Comparison of ENCODE assay signal across 17 cellular contexts in the genomic region with DNA sequence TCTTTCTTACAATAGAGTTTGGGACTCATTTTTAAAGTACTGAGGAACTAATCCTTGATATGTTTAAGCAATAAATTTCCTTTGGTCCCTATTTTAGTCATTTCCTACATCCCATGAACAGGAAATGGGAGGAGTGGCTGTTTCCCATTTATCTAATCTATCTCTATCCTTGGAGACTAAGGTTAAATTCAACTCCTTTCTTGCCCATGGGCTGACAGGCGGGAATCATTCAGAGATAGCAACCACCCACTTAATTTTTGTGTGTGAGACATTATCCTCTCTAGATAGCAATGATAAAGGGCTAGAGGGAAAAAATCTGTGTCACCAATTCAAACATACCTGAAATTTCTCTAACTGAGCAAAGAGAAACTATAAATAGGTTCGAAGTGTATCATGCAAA.
"Had no signal": no experiment of that assay in that cellular context is flagged by ENCODE, and none has a peak within 500 bp of the region (broad histone marks: within the 10 kb centered on the region; RNA-seq: fewer than 3 reads in every experiment).

No MANE protein-coding gene starts in this region.

- ATAC-seq: activated T-cell treated with anti-CD3 and anti-CD28 coated beads, Interleukin-2, amount 50 U/mL, for 72 hours; stimulated activated memory B cell treated with anti-CD40 and anti-IgM and Interleukin-4, amounts not matched to agents 10 μg/mL and 1 μg/mL and 100 μg/mL, for 72 hours had no signal

- H3K4me1 ChIP-seq: breast epithelium, prostate gland, tibial artery had no signal

- DNase-seq: activated B cell treated with CpG ODN at 0.5 μM for 24 hours; activated CD4-positive, alpha-beta T cell treated with anti-CD3 and anti-CD28 coated beads for 48 hours; activated CD8-positive, alpha-beta memory T cell treated with anti-CD3 and anti-CD28 coated beads, Interleukin-2, amount 50 U/mL, for 48 hours; activated gamma-delta T cell treated with Interleukin-2 at 50 U/mL for 16 hours; activated T-cell treated with anti-CD3 and anti-CD28 coated beads, Interleukin-2, amount 50 U/mL, for 72 hours; anterior cingulate cortex; nephron progenitor cell; occipital lobe; stimulated activated CD4-positive, alpha-beta T cell treated with anti-CD3 and anti-CD28 coated beads, Interleukin-12 subunit alpha, Interleukin-12 subunit beta, amount 100 ng/mL, for 4 hours; SW 1271; tibial artery had no signal

- H3K79me2 ChIP-seq: hepatocyte had no signal

- H3K27me3 ChIP-seq: breast epithelium, hepatocyte, tibial artery had no signal

- H3K27ac ChIP-seq: breast epithelium, hepatocyte, prostate gland, tibial artery had no signal

- H3K36me3 ChIP-seq: breast epithelium, prostate gland, tibial artery had no signal

- H2AFZ ChIP-seq: hepatocyte had no signal

- H3K9me3 ChIP-seq: breast epithelium, prostate gland, tibial artery had no signal

- H3K4me3 ChIP-seq: breast epithelium, hepatocyte, prostate gland, tibial artery had no signal

- FAIRE-seq: keratinocyte, urothelium cell line had no signal

- H3K4me2 ChIP-seq: hepatocyte had no signal
